ENCODE assay signal across 9 cellular contexts in genomic region chr17:6894206-6894528, GRCh38.
DNase-seq lines count a peak whose midpoint lies in the region; ATAC-seq and TF ChIP-seq lines count a peak whose summit lies in the region.
"Had no signal": no experiment of that assay in that cellular context is flagged by ENCODE, and none has a peak within 500 bp of the region (broad histone marks: within the 10 kb centered on the region; RNA-seq: fewer than 3 reads in every experiment).

No MANE protein-coding gene starts in this region.

- DNase-seq in AG10803 (ENCODE audit: low read depth) (no peak), GM23338 (ENCODE audit: low spot score) (peak; percentile 90), astrocyte of the hippocampus (ENCODE audit: low read depth, low spot score) (peak; percentile 24), left kidney (ENCODE audit: low read depth, low spot score) (peak; percentile 65), testis (no peak), HK-2 (ENCODE audit: unreplicated experiment) (no peak), NCI-H2171 treated with DMSO at 0.1 percent for 48 hours (lab: John Stamatoyannopoulos, UW) (no peak)

- peaks cover 8% of the 10 kb centered on the region for H3K79me2 ChIP-seq in GM23338 (replicated peaks; ENCODE audit: insufficient read depth)

- H3K4me3 ChIP-seq in AG10803 (ENCODE audit: low read length) (no peak overlapping the region), GM23338 (peak overlapping the region; percentile 67), testis (peak overlapping the region in 1 of 2 donors; percentile 5)

- no peaks in the 10 kb centered on the region for H3K9me3 ChIP-seq in testis

- H3K27me3 ChIP-seq in GM23338 (ENCODE audit: insufficient read depth) (peaks cover 7% of the 10 kb centered on the region), testis (no peaks in the 10 kb centered on the region)

- H3K27ac Mint-ChIP-seq in GM23338, result no peak overlapping the region

- H3K27me3 Mint-ChIP-seq in GM23338 (ENCODE audit: insufficient read depth, low read depth, poor library complexity), result peaks cover 2% of the 10 kb centered on the region

- peak overlapping the region; percentile 89 for H3K4me2 ChIP-seq in GM23338

- intact Hi-C loops in testis (cut with DNase I; ENCODE audit: low total_unique reads), result no loop called here

- H3F3A ChIP-seq in GM23338 (replicated peaks; ENCODE audit: low read depth), result no peaks in the 10 kb centered on the region

- TF ChIP-seq CTCF in AG10803 (conservative IDR thresholded peaks at IDR 0.05; ENCODE audit: low read length) (peak; percentile 38), GM23338 (conservative IDR thresholded peaks at IDR 0.05; ENCODE audit: low read depth in 2 of 2) (peak; percentile 87 to 95), testis (IDR thresholded peaks at IDR 0.05) (peak in 1 of 3 experiments; percentile 38)

- peak overlapping the region; percentile 56; the same call in 1 of the 2 replicates for H2AFZ ChIP-seq in GM23338

- peak overlapping the region; percentile 70 for H3K4me3 Mint-ChIP-seq in GM23338

- H3K9me3 Mint-ChIP-seq in GM23338, result no peaks in the 10 kb centered on the region

- no peak overlapping the region for H3K27ac ChIP-seq in GM23338 (ENCODE audit: low read depth)
- no peak overlapping the region for H3K27ac ChIP-seq in testis

- H3K4me1 Mint-ChIP-seq in GM23338, result no peaks in the 10 kb centered on the region; the same call in 2 of the 3 replicates

- ATAC-seq in GM23338 (peak; percentile 90), HG03280 (IDR thresholded peaks at IDR 0.05; ENCODE audit: unreplicated experiment) (no peak)
- ATAC-seq: right cardiac atrium had no signal

- H3K36me3 ChIP-seq in GM23338 (ENCODE audit: insufficient read depth) (no peaks in the 10 kb centered on the region; the same call in 1 of the 2 replicates), testis (ENCODE audit: low read depth, missing control alignments) (no peaks in the 10 kb centered on the region)

- peaks cover 41% of the 10 kb centered on the region for H3K36me3 Mint-ChIP-seq in GM23338 (ENCODE audit: low read depth)

- WGBS in testis, 2 donors, result 9 to 19% methylated on average over 6 to 18 of the region's 18 CpGs

- TF ChIP-seq POLR2A in testis (IDR thresholded peaks at IDR 0.05), result no peak

- H3K4me1 ChIP-seq in GM23338 (ENCODE audit: insufficient read depth) (peaks cover 3% of the 10 kb centered on the region; the same call in 1 of the 2 replicates), testis (peaks cover 3% of the 10 kb centered on the region)

- no peaks in the 10 kb centered on the region for H3K9me2 ChIP-seq in GM23338 (ENCODE audit: insufficient read depth)

- peaks cover 2% of the 10 kb centered on the region; the same call in 1 of the 2 replicates for H4K20me1 ChIP-seq in GM23338 (replicated peaks; ENCODE audit: insufficient read depth)

TF ChIP-seq in GM23338, 12 proteins besides CTCF, POLR2A, EP300 and RAD21:
- TF ChIP-seq JUNB (IDR thresholded peaks at IDR 0.05; ENCODE audit: unreplicated experiment) (no peak), EZH2phosphoT487 (IDR thresholded peaks at IDR 0.05; ENCODE audit: unreplicated experiment) (no peak), ZNF114 (CRISPR knock-in tag; IDR thresholded peaks at IDR 0.05) (no peak), ETS1 (IDR thresholded peaks at IDR 0.05) (no peak), ZNF462 (CRISPR knock-in tag; IDR thresholded peaks at IDR 0.05) (no peak), STAT1 (IDR thresholded peaks at IDR 0.05; ENCODE audit: unreplicated experiment) (no peak), CREB1 (CRISPR knock-in tag; IDR thresholded peaks at IDR 0.05; ENCODE audit: low read depth) (no peak), POLR2AphosphoS5 (IDR thresholded peaks at IDR 0.05; ENCODE audit: low read depth) (no peak), REST (IDR thresholded peaks at IDR 0.05; ENCODE audit: unreplicated experiment) (no peak)
TF ChIP-seq in GM23338: peak in this region for 0.

Comparison
In these comparisons a context has a peak if more than half of its experiments do, and no peak if none do; other contexts are left out.
1. DNase-seq: peak in GM23338 (single experiment), astrocyte of the hippocampus (single experiment) and left kidney (single experiment); none in AG10803 (single experiment), testis (single experiment), HK-2 (single experiment) and NCI-H2171 treated with DMSO at 0.1 percent for 48 hours (single experiment).